18 cellular contexts compared by ENCODE assay signal in the genomic region with DNA sequence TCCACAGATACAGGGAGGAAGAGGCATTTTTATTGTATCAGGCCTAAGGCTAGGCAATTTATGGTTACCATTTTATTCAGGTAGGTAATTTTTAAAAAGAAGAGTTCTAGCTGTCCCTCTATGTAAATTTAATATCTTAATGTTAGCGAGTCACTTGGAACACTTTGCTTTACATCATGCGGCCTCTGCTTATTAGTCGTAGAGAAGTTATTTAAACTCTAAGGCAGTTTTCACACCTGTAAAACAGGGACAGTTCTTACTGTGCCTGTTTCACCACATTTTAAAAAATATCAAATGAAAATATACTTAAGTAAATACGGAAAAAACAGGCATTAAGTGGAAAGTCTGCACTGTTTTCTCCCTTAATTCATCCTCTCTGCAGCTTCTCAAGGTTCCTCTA.
"Had no signal": no experiment of that assay in that cellular context is flagged by ENCODE, and none has a peak within 500 bp of the region (broad histone marks: within the 10 kb centered on the region; RNA-seq: fewer than 3 reads in every experiment).

No MANE protein-coding gene starts in this region.

- H3K4me3 ChIP-seq: gastrocnemius medialis, heart right ventricle, lung, pancreas, sigmoid colon, spleen, tibial artery had no signal

- H3K4me3 Mint-ChIP-seq: activated CD8-positive, alpha-beta memory T cell treated with anti-CD3 and anti-CD28 coated beads, Interleukin-2, amount 10 ng/mL, durations not matched to agents 7 days and 5 days; effector memory CD8-positive, alpha-beta T cell; T-helper 17 cell had no signal

- H3K4me1 ChIP-seq: gastrocnemius medialis, heart right ventricle, pancreas, tibial artery had no signal

- DNase-seq: activated CD8-positive, alpha-beta memory T cell treated with anti-CD3 and anti-CD28 coated beads, Interleukin-2, amount 10 ng/mL, durations not matched to agents 7 days and 5 days; activated effector memory CD4-positive, alpha-beta T cell treated with Interleukin-2 at 50 U/mL for 16 hours; activated T-cell treated with anti-CD3 and anti-CD28 coated beads, Interleukin-2, amount 50 U/mL, for 1 hour; dermis blood vessel endothelial cell; effector memory CD8-positive, alpha-beta T cell; gastrocnemius medialis; heart right ventricle; left colon; pancreas; sigmoid colon; spleen; stimulated activated CD4-positive, alpha-beta T cell treated with anti-CD3 and anti-CD28 coated beads, Interleukin-2, amount 100 ng/mL, for 24 hours; T-helper 17 cell; tibial artery; WERI-Rb-1 had no signal

- ATAC-seq: activated CD8-positive, alpha-beta memory T cell treated with anti-CD3 and anti-CD28 coated beads, Interleukin-2, amount 10 ng/mL, durations not matched to agents 7 days and 5 days; effector memory CD8-positive, alpha-beta T cell; gastrocnemius medialis; heart right ventricle; left colon; pancreas; T-helper 17 cell had no signal

- H3K9me3 Mint-ChIP-seq: effector memory CD8-positive, alpha-beta T cell had no signal

- H3K27me3 ChIP-seq: gastrocnemius medialis, heart right ventricle, pancreas, sigmoid colon, spleen, tibial artery had no signal

- H3K9me3 ChIP-seq: gastrocnemius medialis, heart right ventricle, pancreas, sigmoid colon, spleen, tibial artery had no signal

- H3K27ac Mint-ChIP-seq: T-helper 17 cell had no signal

- H3K27ac ChIP-seq: gastrocnemius medialis, heart right ventricle, pancreas, sigmoid colon, spleen, tibial artery, WERI-Rb-1 had no signal

- H3K27me3 Mint-ChIP-seq: effector memory CD8-positive, alpha-beta T cell; T-helper 17 cell had no signal

- FAIRE-seq: astrocyte, pancreas, urothelium cell line had no signal
